Comparison of ENCODE assay signal across 9 cellular contexts in genomic region chr17:39001703-39002637, GRCh38. TPM values are rescaled to one million over a fixed set of nuclear protein-coding genes. Genes with fewer than 3 reads are reported as not detected.
DNase-seq lines count a peak whose midpoint lies in the region; ATAC-seq, FAIRE-seq and TF ChIP-seq lines count a peak whose summit lies in the region.
"Had no signal": no experiment of that assay in that cellular context is flagged by ENCODE, and none has a peak within 500 bp of the region (broad histone marks: within the 10 kb centered on the region; RNA-seq: fewer than 3 reads in every experiment).

No MANE protein-coding gene starts in this region.

- in situ Hi-C loops in HepG2 (cut with HindIII; ENCODE audit: extremely low pct_ligation_motif_present, low pct_unique_long_range_greater_than_20kb), result no loop called here

- H3K79me2 ChIP-seq in HepG2 (ENCODE audit: insufficient read depth, low read length) (no peaks in the 10 kb centered on the region), SK-N-SH (ENCODE audit: insufficient read depth) (no peaks in the 10 kb centered on the region)

- DNase-seq in right lobe of liver (peak in 2 of 3 donors; percentile 38 to 58), HepG2 (ENCODE audit: low spot score) (no peak), lower lobe of right lung (peak; percentile 85), aorta (peak; percentile 91 to 92), DMS 273 treated with DMSO at 0.1 percent for 48 hours (lab: John Stamatoyannopoulos, UW) (no peak), SK-N-SH (no peak)

- H3K36me3 ChIP-seq in right lobe of liver, result no peaks in the 10 kb centered on the region
- no peaks in the 10 kb centered on the region for H3K36me3 ChIP-seq in HepG2 (replicated peaks in 1 of 2; ENCODE audit: control insufficient read depth in 1 of 2, insufficient read depth in 2 of 2, low read length in 2 of 2)
- H3K36me3 ChIP-seq in lower lobe of right lung, result no peaks in the 10 kb centered on the region
- H3K36me3 ChIP-seq in aorta (ENCODE audit: control insufficient read depth in 1 of 2, insufficient read depth in 2 of 2, low read length in 1 of 2), result no peaks in the 10 kb centered on the region
- no peaks in the 10 kb centered on the region for H3K36me3 ChIP-seq in SK-N-SH (replicated peaks in 1 of 2; ENCODE audit: control insufficient read depth in 1 of 2, insufficient read depth in 2 of 2, low read length in 1 of 2)

- TF ChIP-seq EP300 in HepG2 (IDR thresholded peaks at IDR 0.05; ENCODE audit: low read depth in 2 of 2, low read length in 2 of 2), result no peak
- TF ChIP-seq EP300 in HepG2 (CRISPR knock-in tag; IDR thresholded peaks at IDR 0.05; ENCODE audit: borderline replicate concordance), result no peak
- no peak for TF ChIP-seq EP300 in SK-N-SH (IDR thresholded peaks at IDR 0.05; ENCODE audit: borderline replicate concordance in 1 of 2, low read depth in 1 of 2, low read length in 1 of 2)

- FAIRE-seq in HepG2 (lab: Jason Lieb, UNC), result no peak
- FAIRE-seq: D721Med had no signal

- H3K4me3 ChIP-seq in right lobe of liver (no peak overlapping the region), HepG2 (replicated peaks in 1 of 3; ENCODE audit: insufficient read depth in 1 of 3, low read depth in 2 of 3, low read length in 3 of 3) (no peak overlapping the region), lower lobe of right lung (peak overlapping the region; percentile 23), aorta (ENCODE audit: low read length in 2 of 2) (no peak overlapping the region), SK-N-SH (ENCODE audit: low read depth in 2 of 2, low read length in 1 of 2) (no peak overlapping the region)

- H3K27me3 ChIP-seq in right lobe of liver (no peaks in the 10 kb centered on the region), HepG2 (ENCODE audit: control insufficient read depth in 1 of 2, insufficient read depth in 2 of 2, low read length in 2 of 2) (peaks cover 0 to 37% of the 10 kb centered on the region in 2 experiments), lower lobe of right lung (ENCODE audit: low read depth) (no peaks in the 10 kb centered on the region), aorta (ENCODE audit: control insufficient read depth in 1 of 2, insufficient read depth in 2 of 2, low read length in 1 of 2) (no peaks in the 10 kb centered on the region), SK-N-SH (ENCODE audit: insufficient read depth) (no peaks in the 10 kb centered on the region)

- no peaks in the 10 kb centered on the region for H3K9me2 ChIP-seq in SK-N-SH

- BruUV-seq in HepG2 (replicated peaks; lab: Mats Ljungman, UMichigan), result no TSS peak

- H3K27ac ChIP-seq in right lobe of liver, result no peak overlapping the region
- no peak overlapping the region for H3K27ac ChIP-seq in HepG2 (ENCODE audit: extremely low read length, insufficient read depth, low read length)
- peak overlapping the region; percentile 44 for H3K27ac ChIP-seq in cingulate gyrus (ENCODE audit: low read depth, low read length)
- peak overlapping the region; percentile 85 for H3K27ac ChIP-seq in lower lobe of right lung
- no peak overlapping the region for H3K27ac ChIP-seq in aorta (ENCODE audit: low read depth in 1 of 2, low read length in 2 of 2)
- no peak overlapping the region for H3K27ac ChIP-seq in SK-N-SH (ENCODE audit: low read depth in 2 of 2, low read length in 1 of 2)

- POLR2A ChIA-PET in HepG2 (lab: Yijun Ruan, JAX), result no interaction called here
- POLR2A ChIA-PET in SK-N-SH (lab: Yijun Ruan, JAX), result no interaction called here

- H3K9me3 ChIP-seq in right lobe of liver (peaks cover 0 to 4% (median 0%) of the 10 kb centered on the region in 4 donors), HepG2 (ENCODE audit: low read length) (peaks cover 9% of the 10 kb centered on the region), lower lobe of right lung (peaks cover 8% of the 10 kb centered on the region), aorta (ENCODE audit: control insufficient read depth, low read length) (peaks cover 2% of the 10 kb centered on the region), SK-N-SH (no peaks in the 10 kb centered on the region)

- H3K9ac ChIP-seq in HepG2 (ENCODE audit: insufficient read depth, low read depth, low read length) (no peak overlapping the region), SK-N-SH (no peak overlapping the region)

- TF ChIP-seq RAD21 in HepG2 (CRISPR knock-in tag; IDR thresholded peaks at IDR 0.05) (no peak), SK-N-SH (IDR thresholded peaks at IDR 0.05; ENCODE audit: low read length) (no peak)

- intact Hi-C loops in right lobe of liver (cut with DNase I), result no loop called here
- intact Hi-C loops in HepG2 (cut with micrococcal nuclease; ENCODE audit: unreplicated experiment), result no loop called here
- intact Hi-C loops in lower lobe of right lung (cut with DNase I), result no loop called here
- intact Hi-C loops in aorta (cut with DNase I), result no loop called here

- CTCF ChIA-PET in HepG2 (lab: Yijun Ruan, JAX; ENCODE audit: low intra/inter-chr PET ratio, low total read pairs) (no interaction called here), SK-N-SH (lab: Yijun Ruan, JAX) (interaction anchor here (1.4 to 1.5 kb wide), 2 partner anchors 19 to 151 kb away, joined by 4 to 8 read pairs; no protein-coding TSS in a partner anchor)

- no peaks in the 10 kb centered on the region for H3F3A ChIP-seq in SK-N-SH (replicated peaks; ENCODE audit: insufficient read depth)

- ATAC-seq in right lobe of liver (peak; percentile 51 to 72 (median 62)), HepG2 (no peak), lower lobe of right lung (peak; percentile 90 to 93), aorta (ENCODE audit: low FRiP score) (peak; percentile 92), HG03196 (IDR thresholded peaks at IDR 0.05; ENCODE audit: unreplicated experiment) (no peak)

- H3K4me1 ChIP-seq in right lobe of liver, result no peaks in the 10 kb centered on the region
- H3K4me1 ChIP-seq in HepG2 (ENCODE audit: insufficient read depth, low read length), result no peaks in the 10 kb centered on the region
- peaks cover 36% of the 10 kb centered on the region for H3K4me1 ChIP-seq in lower lobe of right lung
- no peaks in the 10 kb centered on the region for H3K4me1 ChIP-seq in aorta (ENCODE audit: control insufficient read depth in 1 of 2, insufficient read depth in 2 of 2, low read length in 2 of 2)
- no peaks in the 10 kb centered on the region for H3K4me1 ChIP-seq in SK-N-SH (ENCODE audit: control insufficient read depth in 1 of 2, insufficient read depth in 2 of 2, low read depth in 1 of 2, low read length in 1 of 2)

- 34% methylated on average over 9 of the region's 9 CpGs for WGBS in right lobe of liver (ENCODE audit: insufficient coverage, low coverage, low lambda C conversion rate, missing lambda C conversion rate)
- 6% methylated on average over 9 of the region's 9 CpGs for WGBS in HepG2 (ENCODE audit: low lambda C conversion rate)
- WGBS in aorta, 2 donors, result 69 to 72% methylated on average over 9 of the region's 9 CpGs
- WGBS in SK-N-SH (ENCODE audit: low lambda C conversion rate), result 55% methylated on average over 9 of the region's 9 CpGs

- TF ChIP-seq CTCF in right lobe of liver (IDR thresholded peaks at IDR 0.05) (no peak), HepG2 (CRISPR knock-in tag; IDR thresholded peaks at IDR 0.05) (no peak), lower lobe of right lung (IDR thresholded peaks at IDR 0.05) (no peak), SK-N-SH (IDR thresholded peaks at IDR 0.05) (no peak)

- TF ChIP-seq POLR2A in right lobe of liver (IDR thresholded peaks at IDR 0.05), result no peak
- no peak for TF ChIP-seq POLR2A in HepG2 (IDR thresholded peaks at IDR 0.05; ENCODE audit: insufficient read depth in 1 of 2, low read depth in 2 of 2, low read length in 2 of 2)

- H3K4me2 ChIP-seq in HepG2 (ENCODE audit: low read depth, low read length) (no peak overlapping the region), SK-N-SH (no peak overlapping the region)

- H4K20me1 ChIP-seq in HepG2 (ENCODE audit: insufficient read depth, low read length), result no peaks in the 10 kb centered on the region
- no peaks in the 10 kb centered on the region for H4K20me1 ChIP-seq in SK-N-SH (ENCODE audit: insufficient read depth)

- H2AFZ ChIP-seq in HepG2 (ENCODE audit: low read length) (no peak overlapping the region), SK-N-SH (ENCODE audit: low read depth) (no peak overlapping the region)

TF ChIP-seq in HepG2, 621 proteins besides CTCF, POLR2A, EP300 and RAD21 (continues in another document):
- no peak for TF ChIP-seq ZNF768 (CRISPR knock-in tag; IDR thresholded peaks at IDR 0.05)

TF ChIP-seq in SK-N-SH, 30 proteins besides CTCF, POLR2A, EP300 and RAD21 (continues in another document):
- TF ChIP-seq TCF12 (IDR thresholded peaks at IDR 0.05) (no peak), MXI1 (IDR thresholded peaks at IDR 0.05; ENCODE audit: low read depth, low read length) (no peak), TAF1 (IDR thresholded peaks at IDR 0.05; ENCODE audit: borderline replicate concordance, low read depth, low read length) (no peak), POLR2AphosphoS5 (IDR thresholded peaks at IDR 0.05; ENCODE audit: low read depth, low read length) (no peak), RCOR1 (IDR thresholded peaks at IDR 0.05; ENCODE audit: low read length) (no peak)

RNA-seq across cellular contexts. Expression of gene FBXO47, which starts 34.8 kb away (rescaled TPM):
- total RNA-seq in right lobe of liver (not detected), HepG2 (2016; rRNA removed; fragmentation: Illumina TruSeq; extraction: Trizol) (not detected in 2 replicates), lower lobe of right lung (not detected), aorta (not detected)
- total RNA-seq in HepG2 (2016; cell fraction: cytosol; rRNA removed; fragmentation: Illumina TruSeq; extraction: Trizol; ENCODE audit: low read depth), result not detected in 2 replicates
- not detected in 2 replicates for total RNA-seq in HepG2 (2016; cell fraction: insoluble cytoplasmic fraction; rRNA removed; fragmentation: Illumina TruSeq; extraction: Trizol)
- total RNA-seq in HepG2 (2016; cell fraction: membrane; rRNA removed; fragmentation: Illumina TruSeq; extraction: Trizol), result not detected in 2 replicates
- total RNA-seq in HepG2 (2016; cell fraction: nucleus; rRNA removed; fragmentation: Illumina TruSeq; extraction: Trizol), result not detected in 2 replicates
- polyA plus RNA-seq in HepG2 (2011; rRNA removed) (not detected in 2 replicates), aorta (not detected), SK-N-SH (2012; rRNA removed) (not detected in 2 replicates)
- not detected in 2 replicates for polyA plus RNA-seq in HepG2 (2011; cell fraction: cytosol; rRNA removed)
- polyA plus RNA-seq in HepG2 (2011; cell fraction: nucleus; rRNA removed), result not detected in 2 replicates
- not detected in 2 replicates for polyA plus RNA-seq in HepG2 (2012)
- not detected in 2 replicates for polyA plus RNA-seq in HepG2 (2016; cell fraction: cytosol; fragmentation: Illumina TruSeq; extraction: Trizol; ENCODE audit: low read depth)
- not detected in 2 replicates for polyA plus RNA-seq in HepG2 (2016; cell fraction: insoluble cytoplasmic fraction; fragmentation: Illumina TruSeq; extraction: Trizol; ENCODE audit: low read depth)
- not detected in 2 replicates for polyA plus RNA-seq in HepG2 (2016; cell fraction: membrane; fragmentation: Illumina TruSeq; extraction: Trizol; ENCODE audit: low read depth)
- polyA plus RNA-seq in HepG2 (2016; cell fraction: nucleus; fragmentation: Illumina TruSeq; extraction: Trizol; ENCODE audit: insufficient read depth, low read depth), result not detected in 2 replicates
- not detected in 2 replicates for polyA minus RNA-seq in HepG2 (2011; rRNA and poly(A)+ RNA removed; ENCODE audit: low replicate concordance)
- polyA minus RNA-seq in HepG2 (2011; cell fraction: cytosol; rRNA and poly(A)+ RNA removed), result not detected in 2 replicates
- not detected in 2 replicates for polyA minus RNA-seq in HepG2 (2011; cell fraction: nucleus; rRNA and poly(A)+ RNA removed)
- not detected in 2 replicates for polyA plus RNA-seq in SK-N-SH (2012; cell fraction: cytosol; rRNA removed)
- not detected in 2 replicates for polyA plus RNA-seq in SK-N-SH (2012; cell fraction: nucleus; rRNA removed)

Comparison
In these comparisons a context has a peak if more than half of its experiments do, and no peak if none do; other contexts are left out.
1. ATAC-seq: peak in right lobe of liver (4 of 4), lower lobe of right lung (2 of 2) and aorta (single experiment); none in HepG2 (single experiment) and HG03196 (single experiment).
2. DNase-seq: peak in right lobe of liver (2 of 3), lower lobe of right lung (single experiment) and aorta (2 of 2); none in HepG2 (single experiment), DMS 273 treated with DMSO at 0.1 percent for 48 hours (single experiment) and SK-N-SH (single experiment).
3. H3K27ac ChIP-seq: peak in cingulate gyrus (single experiment) and lower lobe of right lung (single experiment); none in right lobe of liver (0 of 3), HepG2 (single experiment), aorta (0 of 2) and SK-N-SH (0 of 2).